In genomic region chr2:112730791-112731190, GRCh38 we compare ENCODE assay signal across 35 cellular contexts. TPM values are rescaled to one million over a fixed set of nuclear protein-coding genes. Genes with fewer than 3 reads are reported as not detected.
"Had no signal": no experiment of that assay in that cellular context is flagged by ENCODE, and none has a peak within 500 bp of the region (broad histone marks: within the 10 kb centered on the region; RNA-seq: fewer than 3 reads in every experiment).

No MANE protein-coding gene starts in this region.

- H3K36me3 ChIP-seq: ascending aorta, cardiac muscle cell, MG63, Peyer's patch had no signal

- H3K27me3 Mint-ChIP-seq: activated CD8-positive, alpha-beta T cell treated with anti-CD3 and anti-CD28 coated beads for 36 hours; activated T-helper 17 cell treated with anti-CD3 and anti-CD28 coated beads, Interleukin-2, amount 50 U/mL, for 72 hours had no signal

- H3K27ac ChIP-seq: ascending aorta, cardiac muscle cell, Peyer's patch, RWPE1 had no signal

- H3K4me1 Mint-ChIP-seq: activated T-helper 17 cell treated with anti-CD3 and anti-CD28 coated beads, Interleukin-2, amount 50 U/mL, for 72 hours had no signal

- DNase-seq: activated CD4-positive, alpha-beta T cell treated with anti-CD3 and anti-CD28 coated beads, Interleukin-2, amount 50 U/mL, for 1 hour; activated CD8-positive, alpha-beta T cell treated with anti-CD3 and anti-CD28 coated beads for 36 hours; activated effector memory CD4-positive, alpha-beta T cell treated with anti-CD3 and anti-CD28 coated beads, Interleukin-2, amount 50 U/mL, for 16 hours; activated naive CD4-positive, alpha-beta T cell; activated naive CD4-positive, alpha-beta T cell treated with anti-CD3 and anti-CD28 coated beads, Interleukin-2, amount 50 U/mL, for 16 hours; activated naive CD8-positive, alpha-beta T cell treated with anti-CD3 and anti-CD28 coated beads, Interleukin-2, amount 10 ng/mL, durations not matched to agents 7 days and 5 days; activated T-cell treated with anti-CD3 and anti-CD28 coated beads, Interleukin-2, amount 50 U/mL, for 1 hour; activated T-cell treated with anti-CD3 and anti-CD28 coated beads, Interleukin-2, amount 50 U/mL, for 72 hours; amygdala; Karpas-422; KBM-7; MG63; NCI-H1048; NCI-H1105 treated with DMSO at 0.1 percent for 48 hours; NCI-H1436 treated with DMSO at 0.1 percent for 48 hours; NCI-H1694 treated with DMSO at 0.1 percent for 48 hours; NCI-H2029; NCI-H345; NCI-H524 treated with DMSO at 0.1 percent for 48 hours; NCI-H748 treated with DMSO at 0.1 percent for 48 hours; NK-92 treated with Interleukin-12 subunit alpha and Interleukin-12 subunit beta, amount 100 ng/mL, for 24 hours; PC-3; Peyer's patch; SIG-M5; T-helper 1 cell; T-helper 9 cell had no signal

- H3K4me3 ChIP-seq: ascending aorta, cardiac muscle cell, MG63, Peyer's patch had no signal

- H3K27me3 ChIP-seq: ascending aorta, cardiac muscle cell, MG63, Peyer's patch had no signal

- H3K4me1 ChIP-seq: ascending aorta had no signal

- H3K4me3 Mint-ChIP-seq: activated CD8-positive, alpha-beta T cell treated with anti-CD3 and anti-CD28 coated beads for 36 hours; activated naive CD8-positive, alpha-beta T cell treated with anti-CD3 and anti-CD28 coated beads, Interleukin-2, amount 10 ng/mL, durations not matched to agents 7 days and 5 days; activated T-cell treated with anti-CD3 and anti-CD28 coated beads, Interleukin-2, amount 50 U/mL, for 72 hours; activated T-helper 17 cell treated with anti-CD3 and anti-CD28 coated beads, Interleukin-2, amount 50 U/mL, for 72 hours had no signal

- H3K36me3 Mint-ChIP-seq: activated naive CD8-positive, alpha-beta T cell treated with anti-CD3 and anti-CD28 coated beads, Interleukin-2, amount 10 ng/mL, durations not matched to agents 7 days and 5 days had no signal

- H3K9me3 ChIP-seq: ascending aorta, MG63, Peyer's patch had no signal

- H3K27ac Mint-ChIP-seq: activated CD8-positive, alpha-beta T cell treated with anti-CD3 and anti-CD28 coated beads for 36 hours; activated naive CD8-positive, alpha-beta T cell treated with anti-CD3 and anti-CD28 coated beads, Interleukin-2, amount 10 ng/mL, durations not matched to agents 7 days and 5 days; activated T-cell treated with anti-CD3 and anti-CD28 coated beads, Interleukin-2, amount 50 U/mL, for 72 hours; activated T-helper 17 cell treated with anti-CD3 and anti-CD28 coated beads, Interleukin-2, amount 50 U/mL, for 72 hours had no signal

- ATAC-seq: activated CD8-positive, alpha-beta T cell treated with anti-CD3 and anti-CD28 coated beads for 36 hours; activated T-helper 17 cell treated with anti-CD3 and anti-CD28 coated beads, Interleukin-2, amount 50 U/mL, for 72 hours; PC-3; Right ventricle myocardium inferior; SK-N-SH treated with all-trans-retinoic acid at 6 μM for 48 hours had no signal

- H3K9me3 Mint-ChIP-seq: activated CD8-positive, alpha-beta T cell treated with anti-CD3 and anti-CD28 coated beads for 36 hours; activated naive CD8-positive, alpha-beta T cell treated with anti-CD3 and anti-CD28 coated beads, Interleukin-2, amount 10 ng/mL, durations not matched to agents 7 days and 5 days; activated T-cell treated with anti-CD3 and anti-CD28 coated beads, Interleukin-2, amount 50 U/mL, for 72 hours; activated T-helper 17 cell treated with anti-CD3 and anti-CD28 coated beads, Interleukin-2, amount 50 U/mL, for 72 hours had no signal

RNA-seq across cellular contexts. Expression of gene NT5DC4, which starts 10.0 kb away (rescaled TPM):
- total RNA-seq: activated CD8-positive, alpha-beta memory T cell treated with anti-CD3 and anti-CD28 coated beads for 36 hours; activated CD8-positive, alpha-beta T cell treated with anti-CD3 and anti-CD28 coated beads for 36 hours; activated naive CD8-positive, alpha-beta T cell treated with anti-CD3 and anti-CD28 coated beads, Interleukin-2, amount 10 ng/mL, durations not matched to agents 7 days and 5 days; activated T-helper 17 cell treated with anti-CD3 and anti-CD28 coated beads, Interleukin-2, amount 50 U/mL, for 72 hours; ascending aorta; cardiac muscle cell; NCI-H460; Right ventricle myocardium inferior; SK-MEL-5 had no signal
- polyA plus RNA-seq: cardiac muscle cell had no signal

RNA-seq across cellular contexts. Expression of gene CKAP2L, which starts 33.6 kb away (rescaled TPM):
- total RNA-seq: ascending aorta had no signal

RNA-seq across cellular contexts. Expression of gene IL1A, which starts 53.5 kb away (rescaled TPM):
- total RNA-seq: activated naive CD8-positive, alpha-beta T cell treated with anti-CD3 and anti-CD28 coated beads, Interleukin-2, amount 10 ng/mL, durations not matched to agents 7 days and 5 days; ascending aorta; cardiac muscle cell; Peyer's patch; Right ventricle myocardium inferior; SK-MEL-5 had no signal
- polyA plus RNA-seq: cardiac muscle cell had no signal
